In the genomic region with DNA sequence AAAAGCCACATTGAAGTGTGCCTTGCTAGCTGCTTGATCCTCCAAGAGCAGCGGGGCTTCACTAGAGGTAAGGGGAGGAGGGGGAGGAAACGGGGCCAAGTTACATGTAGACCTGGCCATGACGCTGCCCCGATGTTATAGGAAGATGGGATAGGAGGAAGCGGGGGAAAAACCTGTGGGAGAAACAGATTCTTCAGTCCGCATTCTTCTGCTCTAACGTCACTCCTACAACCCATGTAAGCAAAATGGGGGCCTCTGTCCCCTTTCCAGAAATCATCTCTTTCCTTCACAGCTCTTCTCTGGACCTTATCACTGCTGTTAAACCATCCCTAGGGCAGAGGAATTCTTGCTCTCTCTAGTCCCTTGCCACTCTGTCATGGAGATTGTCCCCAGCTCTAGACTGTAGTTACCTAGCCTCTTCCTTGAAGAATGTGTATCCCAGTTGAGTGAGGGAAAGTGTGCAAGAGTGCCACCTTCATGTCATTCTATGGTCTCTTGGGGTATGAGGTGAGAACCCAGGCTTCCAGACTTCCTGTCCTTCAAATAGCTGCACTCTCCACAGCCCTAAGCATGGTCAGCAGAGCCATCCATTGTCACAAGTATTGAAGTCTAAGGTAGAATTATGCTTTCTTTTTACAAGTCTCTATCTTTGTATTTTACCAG, we compare ENCODE assay signal across 2 cellular contexts.
TF ChIP-seq lines count a peak whose summit lies in the region.

No MANE protein-coding gene starts in this region.

TF ChIP-seq in liver, 16 proteins besides CTCF, POLR2A, EP300 and RAD21 (continued from another document):
- TF ChIP-seq, protein P1, sequence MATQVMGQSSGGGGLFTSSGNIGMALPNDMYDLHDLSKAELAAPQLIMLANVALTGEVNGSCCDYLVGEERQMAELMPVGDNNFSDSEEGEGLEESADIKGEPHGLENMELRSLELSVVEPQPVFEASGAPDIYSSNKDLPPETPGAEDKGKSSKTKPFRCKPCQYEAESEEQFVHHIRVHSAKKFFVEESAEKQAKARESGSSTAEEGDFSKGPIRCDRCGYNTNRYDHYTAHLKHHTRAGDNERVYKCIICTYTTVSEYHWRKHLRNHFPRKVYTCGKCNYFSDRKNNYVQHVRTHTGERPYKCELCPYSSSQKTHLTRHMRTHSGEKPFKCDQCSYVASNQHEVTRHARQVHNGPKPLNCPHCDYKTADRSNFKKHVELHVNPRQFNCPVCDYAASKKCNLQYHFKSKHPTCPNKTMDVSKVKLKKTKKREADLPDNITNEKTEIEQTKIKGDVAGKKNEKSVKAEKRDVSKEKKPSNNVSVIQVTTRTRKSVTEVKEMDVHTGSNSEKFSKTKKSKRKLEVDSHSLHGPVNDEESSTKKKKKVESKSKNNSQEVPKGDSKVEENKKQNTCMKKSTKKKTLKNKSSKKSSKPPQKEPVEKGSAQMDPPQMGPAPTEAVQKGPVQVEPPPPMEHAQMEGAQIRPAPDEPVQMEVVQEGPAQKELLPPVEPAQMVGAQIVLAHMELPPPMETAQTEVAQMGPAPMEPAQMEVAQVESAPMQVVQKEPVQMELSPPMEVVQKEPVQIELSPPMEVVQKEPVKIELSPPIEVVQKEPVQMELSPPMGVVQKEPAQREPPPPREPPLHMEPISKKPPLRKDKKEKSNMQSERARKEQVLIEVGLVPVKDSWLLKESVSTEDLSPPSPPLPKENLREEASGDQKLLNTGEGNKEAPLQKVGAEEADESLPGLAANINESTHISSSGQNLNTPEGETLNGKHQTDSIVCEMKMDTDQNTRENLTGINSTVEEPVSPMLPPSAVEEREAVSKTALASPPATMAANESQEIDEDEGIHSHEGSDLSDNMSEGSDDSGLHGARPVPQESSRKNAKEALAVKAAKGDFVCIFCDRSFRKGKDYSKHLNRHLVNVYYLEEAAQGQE (IDR thresholded peaks at IDR 0.05): no peak
TF ChIP-seq in liver: peak in this region for 0.

TF ChIP-seq in HepG2, 621 proteins besides CTCF, POLR2A, EP300 and RAD21 (continued from another document):
- TF ChIP-seq ZNF577 (CRISPR knock-in tag; IDR thresholded peaks at IDR 0.05; ENCODE audit: borderline replicate concordance, low read depth): no peak
- no peak for TF ChIP-seq ATM (IDR thresholded peaks at IDR 0.05; ENCODE audit: borderline replicate concordance)
- TF ChIP-seq, protein P2, sequence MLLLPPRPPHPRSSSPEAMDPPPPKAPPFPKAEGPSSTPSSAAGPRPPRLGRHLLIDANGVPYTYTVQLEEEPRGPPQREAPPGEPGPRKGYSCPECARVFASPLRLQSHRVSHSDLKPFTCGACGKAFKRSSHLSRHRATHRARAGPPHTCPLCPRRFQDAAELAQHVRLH (CRISPR knock-in tag; IDR thresholded peaks at IDR 0.05; ENCODE audit: borderline replicate concordance, low read depth): no peak
- TF ChIP-seq, protein P3, sequence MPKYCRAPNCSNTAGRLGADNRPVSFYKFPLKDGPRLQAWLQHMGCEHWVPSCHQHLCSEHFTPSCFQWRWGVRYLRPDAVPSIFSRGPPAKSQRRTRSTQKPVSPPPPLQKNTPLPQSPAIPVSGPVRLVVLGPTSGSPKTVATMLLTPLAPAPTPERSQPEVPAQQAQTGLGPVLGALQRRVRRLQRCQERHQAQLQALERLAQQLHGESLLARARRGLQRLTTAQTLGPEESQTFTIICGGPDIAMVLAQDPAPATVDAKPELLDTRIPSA (CRISPR knock-in tag; IDR thresholded peaks at IDR 0.05; ENCODE audit: borderline replicate concordance): no peak
- TF ChIP-seq KLF11 (CRISPR knock-in tag; IDR thresholded peaks at IDR 0.05): no peak
- TF ChIP-seq ZNF143 (CRISPR knock-in tag; IDR thresholded peaks at IDR 0.05): no peak
- no peak for TF ChIP-seq ZNF781 (CRISPR knock-in tag; IDR thresholded peaks at IDR 0.05; ENCODE audit: borderline replicate concordance, not compliant biosample characterization)
- no peak for TF ChIP-seq TCF12 (IDR thresholded peaks at IDR 0.05)
- no peak for TF ChIP-seq TCF12 (CRISPR knock-in tag; IDR thresholded peaks at IDR 0.05)
- TF ChIP-seq ATAD3A (CRISPR knock-in tag; IDR thresholded peaks at IDR 0.05): no peak
- TF ChIP-seq POLR2AphosphoS5 (IDR thresholded peaks at IDR 0.05; ENCODE audit: low read depth, low read length): no peak
- TF ChIP-seq CCAR2 (optimal IDR thresholded peaks at IDR 0.05; ENCODE audit: low read depth, low read length): no peak
- TF ChIP-seq ADNP (CRISPR knock-in tag; IDR thresholded peaks at IDR 0.05): no peak
- no peak for TF ChIP-seq AHR (CRISPR knock-in tag; IDR thresholded peaks at IDR 0.05)
- no peak for TF ChIP-seq KDM5A (IDR thresholded peaks at IDR 0.05; ENCODE audit: borderline replicate concordance, low read length)
- TF ChIP-seq, protein P4, sequence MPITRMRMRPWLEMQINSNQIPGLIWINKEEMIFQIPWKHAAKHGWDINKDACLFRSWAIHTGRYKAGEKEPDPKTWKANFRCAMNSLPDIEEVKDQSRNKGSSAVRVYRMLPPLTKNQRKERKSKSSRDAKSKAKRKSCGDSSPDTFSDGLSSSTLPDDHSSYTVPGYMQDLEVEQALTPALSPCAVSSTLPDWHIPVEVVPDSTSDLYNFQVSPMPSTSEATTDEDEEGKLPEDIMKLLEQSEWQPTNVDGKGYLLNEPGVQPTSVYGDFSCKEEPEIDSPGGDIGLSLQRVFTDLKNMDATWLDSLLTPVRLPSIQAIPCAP (CRISPR knock-in tag; IDR thresholded peaks at IDR 0.05; ENCODE audit: low read depth): no peak
- no peak for TF ChIP-seq ZBTB8A (CRISPR knock-in tag; IDR thresholded peaks at IDR 0.05; ENCODE audit: borderline replicate concordance, low read depth)
- TF ChIP-seq ZMYM4 (CRISPR knock-in tag; IDR thresholded peaks at IDR 0.05): no peak
- no peak for TF ChIP-seq RAD51 (IDR thresholded peaks at IDR 0.05; ENCODE audit: borderline replicate concordance)
